In the genomic region with DNA sequence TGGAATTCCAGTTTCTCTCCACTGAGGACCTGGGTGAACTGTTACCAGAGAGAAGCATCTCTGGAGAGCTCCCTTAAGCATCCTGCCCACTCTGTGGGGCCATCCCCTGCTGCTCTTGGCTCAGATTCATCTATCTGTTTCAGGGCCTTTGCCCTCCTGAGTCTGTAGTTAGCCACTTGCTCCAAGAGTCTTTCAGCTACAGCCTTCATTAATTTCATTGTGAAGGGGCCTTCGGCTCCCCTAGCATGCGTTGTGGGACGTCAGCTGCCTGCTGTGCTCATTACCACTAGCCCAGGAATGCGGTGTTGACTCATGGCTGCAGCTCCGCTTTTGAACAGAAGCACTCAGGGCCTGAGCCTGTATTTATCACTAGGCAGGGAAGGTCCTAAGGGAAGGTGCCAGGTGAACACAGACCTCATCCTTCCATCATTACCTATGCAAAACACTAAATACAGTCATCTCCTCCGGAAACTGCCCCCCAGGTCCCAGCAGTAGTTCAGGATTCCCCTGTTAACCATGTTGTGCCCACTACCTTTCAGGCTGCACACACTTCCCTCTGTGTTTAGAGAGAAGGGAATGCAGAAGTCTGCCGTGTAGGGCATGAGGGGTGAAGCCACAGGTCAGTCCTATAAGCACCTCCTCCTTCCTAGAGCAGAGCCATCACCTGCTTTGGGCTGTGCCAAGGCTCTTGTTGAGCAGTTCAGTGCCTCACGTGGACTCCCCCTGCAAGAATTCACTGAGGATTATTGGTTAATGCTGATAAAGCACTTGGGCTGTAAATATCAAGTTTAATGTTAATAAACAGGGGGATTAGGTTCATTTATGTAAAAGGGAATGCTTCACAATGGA, we compare ENCODE assay signal across 9 cellular contexts.
A peak's percentile ranks its signal among the peaks of the same experiment; 100 is the strongest.
DNase-seq lines count a peak whose midpoint lies in the region; ATAC-seq and TF ChIP-seq lines count a peak whose summit lies in the region.
"Had no signal": no experiment of that assay in that cellular context is flagged by ENCODE, and none has a peak within 500 bp of the region (broad histone marks: within the 10 kb centered on the region; RNA-seq: fewer than 3 reads in every experiment).

No MANE protein-coding gene starts in this region.

- peak overlapping the region; percentile 13 for H3K18ac ChIP-seq in H9 (ENCODE audit: insufficient read length, low read depth, low read length)

- no peak overlapping the region for H2AK5ac ChIP-seq in H9 (ENCODE audit: insufficient read length, low read length)

- H4K5ac ChIP-seq in H9 (ENCODE audit: insufficient read length, low read depth, low read length), result no peak overlapping the region

- H3K4me1 ChIP-seq in H9 (ENCODE audit: insufficient read depth, low read length) (peaks cover 5% of the 10 kb centered on the region; the same call in 1 of the 2 replicates), SJCRH30 (no peaks in the 10 kb centered on the region), heart left ventricle (peaks cover 6 to 96% (median 59%) of the 10 kb centered on the region in 12 donors)

- H3K27ac ChIP-seq in H9 (ENCODE audit: insufficient read length, low read depth, low read length), result no peak overlapping the region
- H3K27ac ChIP-seq in SJCRH30, result no peak overlapping the region
- H3K27ac ChIP-seq in heart left ventricle, result peak overlapping the region in 11 of 12 donors; percentile 40 to 92 (median 66)

- peak overlapping the region; percentile 65 to 90 (median 88) for H3K27ac Mint-ChIP-seq in H9

- no peaks in the 10 kb centered on the region for H3K79me2 ChIP-seq in H9 (ENCODE audit: insufficient read depth, low read length)

- H2BK12ac ChIP-seq in H9 (ENCODE audit: insufficient read length, low read depth, low read length), result no peak overlapping the region

- H2BK5ac ChIP-seq in H9 (ENCODE audit: insufficient read length, low read length), result no peak overlapping the region

- no peak overlapping the region for H3K4me2 ChIP-seq in H9 (ENCODE audit: insufficient read depth, insufficient read length, low read length)

- ATAC-seq in heart left ventricle (peak in 3 of 4 donors; percentile 44 to 55 (median 50)), sciatic nerve (peak; percentile 66), HG03342 (IDR thresholded peaks at IDR 0.05; ENCODE audit: unreplicated experiment) (no peak)

- WGBS in H9 (ENCODE audit: extremely low coverage, insufficient read length, low lambda C conversion rate), result no CpG with 5 or more reads among the region's 8 CpGs
- 21 to 57% (median 44%) methylated on average over 8 of the region's 8 CpGs for WGBS in heart left ventricle, 4 donors

- 0 out of 2 replicates have a peak overlapping the region, but pooled peaks have one; percentile 75 for H3K14ac ChIP-seq in H9 (ENCODE audit: insufficient read depth, low read length)

- no peaks in the 10 kb centered on the region; a peak in 1 of 5 replicates for H3K9me3 Mint-ChIP-seq in H9

- H2BK20ac ChIP-seq in H9 (ENCODE audit: low read depth, low read length, poor library complexity, severe bottlenecking), result no peak overlapping the region

- no peak overlapping the region for H2BK120ac ChIP-seq in H9 (ENCODE audit: low read depth, low read length, poor library complexity, severe bottlenecking)

- H3K27me3 Mint-ChIP-seq in H9 (ENCODE audit: low read depth), result no peaks in the 10 kb centered on the region; the same call in 1 of the 2 replicates

- peak overlapping the region in 1 of 2 experiments; percentile 30; a peak in 1 of 5 replicates for H3K4me3 Mint-ChIP-seq in H9

- no peak overlapping the region for H3K56ac ChIP-seq in H9 (ENCODE audit: insufficient read length, low read depth, low read length)

- H3K4ac ChIP-seq in H9 (ENCODE audit: low read depth, low read length), result no peak overlapping the region

- no peak for TF ChIP-seq CTCF in H9 (conservative IDR thresholded peaks at IDR 0.05)
- no peak for TF ChIP-seq CTCF in heart left ventricle (IDR thresholded peaks at IDR 0.05)

- H2AFZ ChIP-seq in H9 (ENCODE audit: low read length), result no peak overlapping the region

- intact Hi-C loops in heart left ventricle (cut with DNase I), result no loop called here
- intact Hi-C loops in sciatic nerve (cut with DNase I), result no loop called here

- H3K9ac ChIP-seq in H9 (ENCODE audit: extremely low read depth, insufficient read length, low read length), result peak overlapping the region; percentile 10

- H3T11ph ChIP-seq in H9 (ENCODE audit: low read length), result no peak overlapping the region

- H4K91ac ChIP-seq in H9 (ENCODE audit: insufficient read length, low read depth, low read length), result no peak overlapping the region

- DNase-seq in H9, result peak; percentile 80
- DNase-seq in SJCRH30, result peak; percentile 24 to 42
- peak in 2 of 5 donors; percentile 52 to 77 for DNase-seq in heart left ventricle
- DNase-seq in sciatic nerve (ENCODE audit: low spot score), result no peak
- DNase-seq in SKM-1 treated with dmso at 0.1 percent for 144 hours (lab: John Stamatoyannopoulos, UW; ENCODE audit: unreplicated experiment), result no peak
- DNase-seq in activated naive CD4-positive, alpha-beta T cell treated with anti-CD3 and anti-CD28 coated beads, Interleukin-2, amount 50 U/mL, for 16 hours, result no peak
- no peak for DNase-seq in stimulated activated CD4-positive, alpha-beta T cell treated with anti-CD3 and anti-CD28 coated beads, Interleukin-2, amount 100 ng/mL, for 48 hours

- no peak overlapping the region for H3K4me3 ChIP-seq in SJCRH30
- no peak overlapping the region for H3K4me3 ChIP-seq in heart left ventricle
- H3K4me3 ChIP-seq: lung had no signal

- TF ChIP-seq POLR2A in heart left ventricle (IDR thresholded peaks at IDR 0.05), result no peak

- no peak overlapping the region for H2BK15ac ChIP-seq in H9 (ENCODE audit: low read depth, low read length)

- no peaks in the 10 kb centered on the region for H4K20me1 ChIP-seq in H9 (ENCODE audit: control insufficient read depth, insufficient read depth, insufficient read length)

- H3K4me1 Mint-ChIP-seq in H9, result peaks cover 43 to 57% of the 10 kb centered on the region in 2 experiments

- no peaks in the 10 kb centered on the region for H3K9me3 ChIP-seq in H9 (ENCODE audit: control insufficient read depth, low read depth, low read length)
- H3K9me3 ChIP-seq in SJCRH30 (replicated peaks), result no peaks in the 10 kb centered on the region
- no peaks in the 10 kb centered on the region for H3K9me3 ChIP-seq in heart left ventricle

- H4K8ac ChIP-seq in H9 (replicated peaks; ENCODE audit: insufficient read length, low read depth, low read length), result no peak overlapping the region

- H3K36me3 Mint-ChIP-seq in H9 (ENCODE audit: insufficient read depth in 1 of 3, low read depth in 3 of 3), result no peaks in the 10 kb centered on the region; a peak in 2 of 7 replicates

- H3K27me3 ChIP-seq in H9 (ENCODE audit: insufficient read depth, low read length), result no peaks in the 10 kb centered on the region
- H3K27me3 ChIP-seq in SJCRH30, result peaks cover 11% of the 10 kb centered on the region
- no peaks in the 10 kb centered on the region for H3K27me3 ChIP-seq in heart left ventricle

- H3K36me3 ChIP-seq in SJCRH30 (no peaks in the 10 kb centered on the region), heart left ventricle (no peaks in the 10 kb centered on the region)

- H3K23me2 ChIP-seq in H9 (ENCODE audit: insufficient read length, low read depth, low read length, poor library complexity, severe bottlenecking), result no peaks in the 10 kb centered on the region

- H3K23ac ChIP-seq in H9 (ENCODE audit: insufficient read length, low read depth, low read length), result no peak overlapping the region

- no peaks in the 10 kb centered on the region for H3K79me1 ChIP-seq in H9 (ENCODE audit: insufficient read depth, low read depth, low read length, poor library complexity, severe bottlenecking)

Comparison
In these comparisons a context has a peak if more than half of its experiments do, and no peak if none do; other contexts are left out.
1. DNase-seq: peak in H9 (single experiment) and SJCRH30 (2 of 2); none in sciatic nerve (single experiment), SKM-1 treated with dmso at 0.1 percent for 144 hours (single experiment), activated naive CD4-positive, alpha-beta T cell treated with anti-CD3 and anti-CD28 coated beads, Interleukin-2, amount 50 U/mL, for 16 hours (single experiment) and stimulated activated CD4-positive, alpha-beta T cell treated with anti-CD3 and anti-CD28 coated beads, Interleukin-2, amount 100 ng/mL, for 48 hours (0 of 2).
2. H3K27ac ChIP-seq: peak in heart left ventricle (11 of 12); none in H9 (single experiment) and SJCRH30 (single experiment).